In genomic region chr3:56197991-56198390, GRCh38 we compare ENCODE assay signal across 23 cellular contexts.
"Had no signal": no experiment of that assay in that cellular context is flagged by ENCODE, and none has a peak within 500 bp of the region (broad histone marks: within the 10 kb centered on the region; RNA-seq: fewer than 3 reads in every experiment).

No MANE protein-coding gene starts in this region.

- H3K9me3 ChIP-seq: adrenal gland, ascending aorta, colonic mucosa, heart right ventricle, tibial nerve had no signal

- H3K27me3 ChIP-seq: adrenal gland, ascending aorta, brain microvascular endothelial cell, colonic mucosa, heart right ventricle, tibial nerve had no signal

- H3K4me3 ChIP-seq: adrenal gland, ascending aorta, colonic mucosa, heart right ventricle, lung, tibial nerve had no signal

- DNase-seq: activated CD4-positive, alpha-beta T cell treated with anti-CD3 and anti-CD28 coated beads, Interleukin-2, amount 10 ng/mL, durations not matched to agents 7 days and 5 days; activated CD4-positive, CD25-positive, alpha-beta regulatory T cell treated with anti-CD3 and anti-CD28 coated beads, Interleukin-2, amount 50 U/mL, for 72 hours; activated CD8-positive, alpha-beta memory T cell treated with anti-CD3 and anti-CD28 coated beads, Interleukin-2, amount 10 ng/mL, durations not matched to agents 7 days and 5 days; activated CD8-positive, alpha-beta T cell treated with anti-CD3 and anti-CD28 coated beads for 36 hours; activated gamma-delta T cell treated with Interleukin-2 at 50 U/mL for 16 hours; activated T-cell treated with anti-CD3 and anti-CD28 coated beads for 4 hours; adrenal gland; brain microvascular endothelial cell; central memory CD4-positive, alpha-beta T cell; colonic mucosa; heart right ventricle; islet precursor cell; left colon; naive B cell; occipital lobe; posterior cingulate gyrus; stimulated activated CD4-positive, alpha-beta T cell treated with anti-CD3 and anti-CD28 coated beads, Interleukin-4, amount 100 ng/mL, for 24 hours; stimulated activated naive CD4-positive, alpha-beta T cell treated with Interleukin-2 at 50 U/mL for 16 hours; T-helper 1 cell; WERI-Rb-1 had no signal

- H3K4me1 ChIP-seq: adrenal gland, ascending aorta, colonic mucosa had no signal

- ATAC-seq: activated CD8-positive, alpha-beta memory T cell treated with anti-CD3 and anti-CD28 coated beads, Interleukin-2, amount 10 ng/mL, durations not matched to agents 7 days and 5 days; activated CD8-positive, alpha-beta T cell treated with anti-CD3 and anti-CD28 coated beads for 36 hours; left colon had no signal

- H3K36me3 ChIP-seq: adrenal gland, ascending aorta, brain microvascular endothelial cell, colonic mucosa, heart right ventricle, tibial nerve, WERI-Rb-1 had no signal

- H3K27ac ChIP-seq: adrenal gland, ascending aorta, brain microvascular endothelial cell, colonic mucosa, heart right ventricle, WERI-Rb-1 had no signal
